Comparison of ENCODE assay signal across 18 cellular contexts in genomic region chr3:99870712-99871111, GRCh38. TPM values are rescaled to one million over a fixed set of nuclear protein-coding genes. Genes with fewer than 3 reads are reported as not detected.
DNase-seq lines count a peak whose midpoint lies in the region; ATAC-seq and TF ChIP-seq lines count a peak whose summit lies in the region.
"Had no signal": no experiment of that assay in that cellular context is flagged by ENCODE, and none has a peak within 500 bp of the region (broad histone marks: within the 10 kb centered on the region; RNA-seq: fewer than 3 reads in every experiment).

No MANE protein-coding gene starts in this region.

- TF ChIP-seq POLR2A in sigmoid colon (IDR thresholded peaks at IDR 0.05) = no peak

- no peak for ATAC-seq in upper lobe of right lung
- ATAC-seq: activated CD4-positive, alpha-beta T cell treated with anti-CD3 and anti-CD28 coated beads for 36 hours; CD8-positive, alpha-beta T cell; GM23338 had no signal

- intact Hi-C loops in ascending aorta (cut with DNase I) = loop anchor here (10.0 kb wide), 1 partner anchor 384 kb away; no protein-coding TSS in a partner anchor
- intact Hi-C loops in sigmoid colon (cut with DNase I) = loop anchor here (5.0 kb wide), 1 partner anchor 87 kb away; no protein-coding TSS in a partner anchor
- intact Hi-C loops in upper lobe of right lung (cut with DNase I) = no loop called here

- H3K4me1 ChIP-seq in ascending aorta (peaks cover 4 to 27% of the 10 kb centered on the region in 2 donors), sigmoid colon (peaks cover 4 to 81% (median 70%) of the 10 kb centered on the region in 4 donors), upper lobe of right lung (peaks cover 30% of the 10 kb centered on the region)
- H3K4me1 ChIP-seq: colonic mucosa, thyroid gland had no signal

- H3K27me3 ChIP-seq in ascending aorta (no peaks in the 10 kb centered on the region), sigmoid colon (no peaks in the 10 kb centered on the region), upper lobe of right lung (no peaks in the 10 kb centered on the region)
- H3K27me3 ChIP-seq: colonic mucosa, thyroid gland had no signal

- peaks cover 44 to 75% of the 10 kb centered on the region in 2 donors for H3K36me3 ChIP-seq in ascending aorta
- H3K36me3 ChIP-seq in sigmoid colon = no peaks in the 10 kb centered on the region
- H3K36me3 ChIP-seq in upper lobe of right lung = no peaks in the 10 kb centered on the region
- H3K36me3 ChIP-seq: colonic mucosa, neural progenitor cell, thyroid gland had no signal

- no peak for TF ChIP-seq EP300 in sigmoid colon (IDR thresholded peaks at IDR 0.05)

- H3K9me3 ChIP-seq in ascending aorta = no peaks in the 10 kb centered on the region
- no peaks in the 10 kb centered on the region for H3K9me3 ChIP-seq in sigmoid colon
- no peaks in the 10 kb centered on the region for H3K9me3 ChIP-seq in upper lobe of right lung
- H3K9me3 ChIP-seq: colonic mucosa, thyroid gland had no signal

- H3K27ac ChIP-seq in ascending aorta = peak overlapping the region; percentile 97 to 98
- H3K27ac ChIP-seq in sigmoid colon = peak overlapping the region; percentile 90 to 95 (median 93)
- peak overlapping the region; percentile 0 for H3K27ac ChIP-seq in upper lobe of right lung
- H3K27ac ChIP-seq: neural progenitor cell, thyroid gland had no signal

- WGBS in sigmoid colon, 2 donors = 71 to 79% methylated on average over 2 of the region's 2 CpGs

- TF ChIP-seq CTCF in ascending aorta (IDR thresholded peaks at IDR 0.05) (no peak), fibroblast of villous mesenchyme (IDR thresholded peaks at IDR 0.05; ENCODE audit: insufficient read depth, low read depth, low read length) (no peak), sigmoid colon (IDR thresholded peaks at IDR 0.05) (no peak), upper lobe of right lung (IDR thresholded peaks at IDR 0.05) (no peak)

- H3K4me3 ChIP-seq in ascending aorta (peak overlapping the region; percentile 85 to 90), fibroblast of villous mesenchyme (ENCODE audit: low read depth, low read length) (peak overlapping the region; percentile 96), sigmoid colon (peak overlapping the region in 2 of 4 donors; percentile 70 to 82), upper lobe of right lung (no peak overlapping the region)
- H3K4me3 ChIP-seq: colonic mucosa, GM23338, neural progenitor cell, thyroid gland had no signal

- DNase-seq in ascending aorta (ENCODE audit: low spot score in 2 of 2) = no peak
- no peak for DNase-seq in fibroblast of villous mesenchyme (ENCODE audit: low read depth)
- no peak for DNase-seq in sigmoid colon
- no peak for DNase-seq in upper lobe of right lung
- DNase-seq in HuH-7.5 (ENCODE audit: low spot score) = no peak
- no peak for DNase-seq in middle frontal gyrus (ENCODE audit: extremely low spot score, low spot score)
- DNase-seq in dedifferentiated amniotic fluid mesenchymal stem cell (ENCODE audit: extremely low spot score) = no peak
- DNase-seq: activated CD4-positive, alpha-beta T cell treated with anti-CD3 and anti-CD28 coated beads for 36 hours; CD8-positive, alpha-beta T cell; colonic mucosa; foreskin fibroblast; KBM-7; NCI-H187 treated with DMSO at 0.1 percent for 48 hours; OCI-M1; SIG-M5; thyroid gland had no signal

RNA-seq across cellular contexts. Expression of gene CMSS1, which starts 53.0 kb away (rescaled TPM):
- total RNA-seq in ascending aorta (9.2 TPM), fibroblast of villous mesenchyme (7.1 and 8.6 TPM in 2 replicates), sigmoid colon (10 to 100 TPM; 11.1 to 19.4 (median 16.6) TPM), upper lobe of right lung (20.6 TPM)
- polyA plus RNA-seq in sigmoid colon = 10 to 100 TPM in 1 of 3 donors, 1 to 10 TPM in 2; 6.0 to 19.2 (median 7.6) TPM

Comparison
In these comparisons a context has a peak if more than half of its experiments do, and no peak if none do; other contexts are left out.
1. H3K27ac ChIP-seq: peak in every context shown above with its lines; median percentile 98 in ascending aorta; 93 in sigmoid colon; 0 in upper lobe of right lung.